Comparison of ENCODE assay signal across 24 cellular contexts in the genomic region with DNA sequence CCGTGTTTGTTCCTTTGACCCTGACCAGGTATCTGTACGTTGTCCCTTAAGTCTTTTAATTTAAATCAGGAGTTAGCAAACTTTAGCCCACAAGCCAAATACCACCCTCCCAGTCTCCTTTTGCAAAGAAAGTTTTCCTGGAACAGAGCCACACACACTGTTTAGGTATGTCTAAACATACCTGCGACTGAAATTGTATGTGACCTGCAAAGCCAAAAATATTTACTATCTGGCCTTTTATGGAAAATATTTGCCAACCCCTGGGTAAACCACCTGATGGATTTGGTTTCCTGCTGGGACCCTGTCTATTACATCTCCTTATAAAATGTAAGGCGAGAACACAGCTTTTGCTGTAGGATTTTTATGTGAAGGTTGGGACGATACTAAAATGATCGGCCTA. TPM values are rescaled to one million over a fixed set of nuclear protein-coding genes. Genes with fewer than 3 reads are reported as not detected.
DNase-seq lines count a peak whose midpoint lies in the region; ATAC-seq and TF ChIP-seq lines count a peak whose summit lies in the region.
"Had no signal": no experiment of that assay in that cellular context is flagged by ENCODE, and none has a peak within 500 bp of the region (broad histone marks: within the 10 kb centered on the region; RNA-seq: fewer than 3 reads in every experiment).

No MANE protein-coding gene starts in this region.

- H3K36me3 ChIP-seq in PC-3 (ENCODE audit: low read depth, low read length) = no peaks in the 10 kb centered on the region
- no peaks in the 10 kb centered on the region for H3K36me3 ChIP-seq in trophoblast cell (ENCODE audit: control insufficient read depth in 1 of 2, insufficient read depth in 2 of 2, low read length in 2 of 2)
- H3K36me3 ChIP-seq: BE2C, BLaER1 had no signal

- POLR2A ChIA-PET in PC-3 (lab: Charles Lee; ENCODE audit: unreplicated experiment) = no interaction called here

- intact Hi-C loops in PC-3 (cut with micrococcal nuclease) = no loop called here

- H3K27ac Mint-ChIP-seq in mesothelial cell of epicardium = peak overlapping the region; percentile 50
- H3K27ac Mint-ChIP-seq: CD4-positive, alpha-beta memory T cell; CD4-positive, CD25-positive, alpha-beta regulatory T cell; CD8-positive, alpha-beta memory T cell had no signal

- H3K23ac ChIP-seq in trophoblast cell (ENCODE audit: low read length) = no peak overlapping the region

- no peak overlapping the region for H2AK5ac ChIP-seq in trophoblast cell (ENCODE audit: low read length)

- H3F3A ChIP-seq in PC-3 (ENCODE audit: low read length, unreplicated experiment) = no peaks in the 10 kb centered on the region

- no peak overlapping the region for H3K27ac ChIP-seq in PC-3 (ENCODE audit: low read length)
- no peak overlapping the region for H3K27ac ChIP-seq in trophoblast cell (ENCODE audit: low read depth, low read length)
- H3K27ac ChIP-seq: BLaER1 had no signal

- peaks cover 6% of the 10 kb centered on the region for H3K27me3 Mint-ChIP-seq in mesothelial cell of epicardium (ENCODE audit: low read depth)

- H3K79me2 ChIP-seq in PC-3 (ENCODE audit: low read length) = no peaks in the 10 kb centered on the region
- no peaks in the 10 kb centered on the region for H3K79me2 ChIP-seq in trophoblast cell (ENCODE audit: control insufficient read depth, insufficient read depth, low read length, poor library complexity)

- H3K4me2 ChIP-seq in PC-3 (ENCODE audit: low read length) (peak overlapping the region; percentile 1; the same call in 1 of the 2 replicates), trophoblast cell (ENCODE audit: low read length) (no peak overlapping the region)
- H3K4me2 ChIP-seq: BLaER1 had no signal

- no peak overlapping the region for H3K18ac ChIP-seq in trophoblast cell (ENCODE audit: low read length)

- H3K27me3 ChIP-seq in PC-3 (ENCODE audit: low read length) (peaks cover 30% of the 10 kb centered on the region), trophoblast cell (ENCODE audit: insufficient read depth, low read length) (no peaks in the 10 kb centered on the region)
- H3K27me3 ChIP-seq: BE2C, BLaER1 had no signal

- H4K91ac ChIP-seq in trophoblast cell (ENCODE audit: low read depth, low read length) = no peak overlapping the region

- no peaks in the 10 kb centered on the region for H3K9me2 ChIP-seq in PC-3 (replicated peaks; ENCODE audit: low read length)

- CTCF ChIA-PET in PC-3 (lab: Charles Lee) = no interaction called here

- H3K9ac ChIP-seq in PC-3 (ENCODE audit: low read length) (no peak overlapping the region), trophoblast cell (ENCODE audit: low read length) (no peak overlapping the region)
- H3K9ac ChIP-seq: BLaER1 had no signal

- TF ChIP-seq CTCF in PC-3 (conservative IDR thresholded peaks at IDR 0.05; ENCODE audit: low read depth, low read length) (no peak), mesothelial cell of epicardium (IDR thresholded peaks at IDR 0.05; ENCODE audit: unreplicated experiment) (no peak)

- H3K9me3 ChIP-seq in PC-3 (ENCODE audit: low read length) (no peaks in the 10 kb centered on the region), trophoblast cell (ENCODE audit: insufficient read depth, low read depth, low read length) (no peaks in the 10 kb centered on the region)
- H3K9me3 ChIP-seq: BE2C, BLaER1 had no signal

- no peak overlapping the region for H3K4me3 Mint-ChIP-seq in mesothelial cell of epicardium
- H3K4me3 Mint-ChIP-seq: CD14-positive monocyte; CD4-positive, alpha-beta memory T cell; CD4-positive, CD25-positive, alpha-beta regulatory T cell; CD8-positive, alpha-beta memory T cell had no signal

- H2AFZ ChIP-seq in PC-3 (ENCODE audit: low read length) (no peak overlapping the region), trophoblast cell (ENCODE audit: insufficient read depth, low read length, poor library complexity) (no peak overlapping the region)

- H2BK5ac ChIP-seq in trophoblast cell (ENCODE audit: low read depth, low read length, poor library complexity) = no peak overlapping the region

- H4K8ac ChIP-seq in trophoblast cell (ENCODE audit: low read depth, low read length) = no peak overlapping the region

- BruUV-seq in PC-3 (replicated peaks; lab: Mats Ljungman, UMichigan) = no TSS peak

- H3K4me1 Mint-ChIP-seq in mesothelial cell of epicardium = peaks cover 61% of the 10 kb centered on the region
- H3K4me1 Mint-ChIP-seq: CD4-positive, alpha-beta memory T cell; CD4-positive, CD25-positive, alpha-beta regulatory T cell; CD8-positive, alpha-beta memory T cell had no signal

- WGBS in trophoblast cell (ENCODE audit: extremely low coverage, insufficient coverage, insufficient read length) = no CpG with 5 or more reads among the region's 6 CpGs

- H4K12ac ChIP-seq in trophoblast cell (ENCODE audit: low read depth, low read length) = no peak overlapping the region

- peak; percentile 50 for DNase-seq in PC-3
- no peak for DNase-seq in mesothelial cell of epicardium (ENCODE audit: low spot score in 2 of 2, unreplicated experiment in 2 of 2)
- DNase-seq in trophoblast cell = peak; percentile 23 to 73
- DNase-seq in NCI-H2029 treated with DMSO at 0.1 percent for 48 hours (lab: John Stamatoyannopoulos, UW) = no peak
- DNase-seq in left lobe of liver (ENCODE audit: low spot score) = no peak
- DNase-seq: 8988T; ACHN; BE2C; C1 segment of cervical spinal cord; CD4-positive, alpha-beta memory T cell; CD4-positive, CD25-positive, alpha-beta regulatory T cell; CD8-positive, alpha-beta memory T cell; COR-L47; DMS 273 treated with DMSO at 0.1 percent for 48 hours; DMS153; DMS53; DMS79; DND-41; EL; GDM1 had no signal

- no peaks in the 10 kb centered on the region for H3K36me3 Mint-ChIP-seq in mesothelial cell of epicardium
- H3K36me3 Mint-ChIP-seq: CD14-positive monocyte; CD4-positive, alpha-beta memory T cell; CD4-positive, CD25-positive, alpha-beta regulatory T cell had no signal

- H3K4me3 ChIP-seq in PC-3 (ENCODE audit: low read length) = no peak overlapping the region
- no peak overlapping the region for H3K4me3 ChIP-seq in trophoblast cell (ENCODE audit: low read depth, low read length)
- H3K4me3 ChIP-seq: BLaER1, GM12878 had no signal

- H3K4me1 ChIP-seq in PC-3 (ENCODE audit: insufficient read depth, low read length) = peaks cover 16% of the 10 kb centered on the region
- peaks cover 4 to 16% of the 10 kb centered on the region in 2 experiments for H3K4me1 ChIP-seq in trophoblast cell (ENCODE audit: control insufficient read depth in 1 of 2, insufficient read depth in 2 of 2, low read length in 2 of 2)
- H3K4me1 ChIP-seq: BE2C, BLaER1 had no signal

- no peak overlapping the region for H3K4ac ChIP-seq in trophoblast cell (ENCODE audit: low read depth, low read length)

- H2BK120ac ChIP-seq in trophoblast cell (ENCODE audit: insufficient read depth, low read length, poor library complexity) = no peak overlapping the region

- no peak for ATAC-seq in PC-3
- no peak for ATAC-seq in HG03460 (IDR thresholded peaks at IDR 0.05; ENCODE audit: unreplicated experiment)
- ATAC-seq in left lobe of liver = no peak

- H3K79me1 ChIP-seq in trophoblast cell (ENCODE audit: low read length) = peaks cover 2% of the 10 kb centered on the region

- no peaks in the 10 kb centered on the region for H3K9me3 Mint-ChIP-seq in mesothelial cell of epicardium
- H3K9me3 Mint-ChIP-seq: CD4-positive, alpha-beta memory T cell; CD8-positive, alpha-beta memory T cell had no signal

- H2BK12ac ChIP-seq in trophoblast cell (ENCODE audit: low read length) = no peak overlapping the region

- no peak overlapping the region for H3K14ac ChIP-seq in trophoblast cell (ENCODE audit: low read length)

- H4K20me1 ChIP-seq in PC-3 (ENCODE audit: low read length) = no peaks in the 10 kb centered on the region
- H4K20me1 ChIP-seq: BLaER1 had no signal

RNA-seq across cellular contexts. Expression of gene RCN1, which starts 20.2 kb away (rescaled TPM):
- total RNA-seq in PC-3 (2014; rRNA removed) (94.6 and 110 TPM in 2 replicates), mesothelial cell of epicardium (183 to 190 TPM (median 189 TPM) in 3 replicates), left lobe of liver (34.5 TPM)
- 277 and 283 TPM in 2 replicates for polyA plus RNA-seq in trophoblast cell (2013)

Comparison
In these comparisons a context has a peak if more than half of its experiments do, and no peak if none do; other contexts are left out.
1. DNase-seq: peak in PC-3 (single experiment) and trophoblast cell (2 of 2); none in mesothelial cell of epicardium (0 of 2), NCI-H2029 treated with DMSO at 0.1 percent for 48 hours (single experiment) and left lobe of liver (single experiment).